In the genomic region with DNA sequence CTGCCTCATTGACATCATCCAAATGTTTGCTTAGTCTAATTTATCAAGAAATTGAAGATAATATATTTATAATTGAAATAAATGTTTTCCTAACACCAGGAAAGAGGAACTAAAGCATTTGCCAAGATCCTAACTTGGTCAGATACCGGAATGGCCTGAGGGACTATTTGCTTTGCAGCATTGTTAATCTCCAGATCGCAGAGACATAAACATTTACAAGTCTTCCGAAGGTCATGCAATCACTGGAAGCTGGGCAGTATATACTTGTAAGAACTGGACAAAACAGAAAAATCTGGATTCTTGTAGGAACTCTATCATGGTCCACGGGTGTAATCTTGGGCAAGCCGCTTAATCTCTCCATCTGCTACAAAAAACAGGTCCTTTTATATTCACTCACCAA, we compare ENCODE assay signal across 18 cellular contexts. TPM values are rescaled to one million over a fixed set of nuclear protein-coding genes. Genes with fewer than 3 reads are reported as not detected.
DNase-seq lines count a peak whose midpoint lies in the region; ATAC-seq and TF ChIP-seq lines count a peak whose summit lies in the region.
"Had no signal": no experiment of that assay in that cellular context is flagged by ENCODE, and none has a peak within 500 bp of the region (broad histone marks: within the 10 kb centered on the region; RNA-seq: fewer than 3 reads in every experiment).

No MANE protein-coding gene starts in this region.

- no peak overlapping the region for H3K4me3 Mint-ChIP-seq in MCF 10A (ENCODE audit: unreplicated experiment)
- H3K4me3 Mint-ChIP-seq: IgD-negative memory B cell had no signal

- CTCF ChIA-PET in MCF 10A (lab: Yijun Ruan, JAX) = interaction anchor here (1.4 kb wide), 1 partner anchor 9 kb away, joined by 10 read pairs; no protein-coding TSS in a partner anchor

- H3K36me3 Mint-ChIP-seq in MCF 10A (ENCODE audit: insufficient read depth, unreplicated experiment) = no peaks in the 10 kb centered on the region
- H3K36me3 Mint-ChIP-seq: IgD-negative memory B cell had no signal

- no peak for TF ChIP-seq POLR2A in prostate gland (IDR thresholded peaks at IDR 0.05)

- H3K27me3 Mint-ChIP-seq in MCF 10A (ENCODE audit: insufficient read depth, unreplicated experiment) = no peaks in the 10 kb centered on the region

- H3K27ac ChIP-seq in prostate gland = peak overlapping the region in 1 of 2 donors; percentile 2
- H3K27ac ChIP-seq: GM23248, SJSA1 had no signal

- H3K36me3 ChIP-seq in prostate gland = no peaks in the 10 kb centered on the region
- H3K36me3 ChIP-seq: SJSA1 had no signal

- no TSS peak for BruUV-seq in MCF 10A (replicated peaks; lab: Mats Ljungman, UMichigan)

- no peak overlapping the region for H3K27ac Mint-ChIP-seq in MCF 10A (ENCODE audit: low read depth, unreplicated experiment)
- H3K27ac Mint-ChIP-seq: IgD-negative memory B cell had no signal

- H3K4me3 ChIP-seq in fibroblast of villous mesenchyme (ENCODE audit: low read depth, low read length) (no peak overlapping the region), prostate gland (no peak overlapping the region)
- H3K4me3 ChIP-seq: GM23248, SJSA1 had no signal

- TF ChIP-seq CTCF in fibroblast of villous mesenchyme (IDR thresholded peaks at IDR 0.05; ENCODE audit: insufficient read depth, low read depth, low read length) = no peak
- no peak for TF ChIP-seq CTCF in prostate gland (IDR thresholded peaks at IDR 0.05)
- TF ChIP-seq CTCF in MCF 10A (IDR thresholded peaks at IDR 0.05; ENCODE audit: unreplicated experiment) = no peak

- H3K9me3 Mint-ChIP-seq in MCF 10A (ENCODE audit: unreplicated experiment) = no peaks in the 10 kb centered on the region
- H3K9me3 Mint-ChIP-seq: IgD-negative memory B cell had no signal

- DNase-seq in H4 (ENCODE audit: low spot score) (peak; percentile 42), RPMI7951 (ENCODE audit: low read depth) (peak; percentile 37), fibroblast of villous mesenchyme (ENCODE audit: low read depth) (peak; percentile 67), prostate gland (ENCODE audit: low spot score) (peak; percentile 19), MCF 10A (ENCODE audit: unreplicated experiment) (no peak)
- DNase-seq in stimulated activated naive CD4-positive, alpha-beta T cell (lab: John Stamatoyannopoulos, UW) = no peak
- DNase-seq: DMS79 treated with DMSO at 0.1 percent for 48 hours, GM23248, HCEC 1CT, Kasumi-1, NCI-H1092 treated with DMSO at 0.1 percent for 48 hours, NCI-H2081, NCI-H2171 treated with DMSO at 0.1 percent for 48 hours, NCI-H446, SW 1271 had no signal

- POLR2A ChIA-PET in MCF 10A (lab: Yijun Ruan, JAX) = interaction anchor here (0.6 to 0.7 kb wide), 2 partner anchors 640 to 752 kb away, joined by 3 read pairs; no protein-coding TSS in a partner anchor

- H3K9me3 ChIP-seq in prostate gland = no peaks in the 10 kb centered on the region
- H3K9me3 ChIP-seq: SJSA1 had no signal

- 40% methylated on average over 5 of the region's 5 CpGs for WGBS in prostate gland

- H3K27me3 ChIP-seq in prostate gland (replicated peaks; ENCODE audit: insufficient read depth) = no peaks in the 10 kb centered on the region
- H3K27me3 ChIP-seq: SJSA1 had no signal

- H3K4me1 Mint-ChIP-seq in MCF 10A (ENCODE audit: insufficient read depth, unreplicated experiment) = no peaks in the 10 kb centered on the region
- H3K4me1 Mint-ChIP-seq: IgD-negative memory B cell had no signal

- peaks cover 3% of the 10 kb centered on the region for H3K4me1 ChIP-seq in prostate gland (replicated peaks)
- H3K4me1 ChIP-seq: SJSA1 had no signal

- ATAC-seq in GM18861 (IDR thresholded peaks at IDR 0.05; ENCODE audit: unreplicated experiment) = no peak

- intact Hi-C loops in prostate gland (cut with DNase I) (no loop called here), MCF 10A (cut with micrococcal nuclease) (no loop called here)

RNA-seq across cellular contexts. Expression of a gene that starts 42.2 kb away (rescaled TPM):
- 38.0 and 39.3 TPM in 2 replicates for total RNA-seq in H4 (2014; rRNA removed; shearing (Covaris generic))
- total RNA-seq in RPMI7951 (2014; rRNA removed; shearing (Covaris generic)) = 125 and 139 TPM in 2 replicates
- total RNA-seq in fibroblast of villous mesenchyme (113 and 189 TPM in 2 replicates), prostate gland (100 to 1,000 TPM in 1 of 2 donors, 10 to 100 TPM in 1; 67.9 to 130 TPM), MCF 10A (2022) (8.9 and 15.8 TPM in 2 replicates)

Comparison
In these comparisons a context has a peak if more than half of its experiments do, and no peak if none do; other contexts are left out.
1. DNase-seq: peak in H4 (single experiment), RPMI7951 (single experiment), fibroblast of villous mesenchyme (single experiment) and prostate gland (single experiment); none in MCF 10A (single experiment) and stimulated activated naive CD4-positive, alpha-beta T cell (0 of 6).